ENCODE assay signal across 19 cellular contexts in the genomic region with DNA sequence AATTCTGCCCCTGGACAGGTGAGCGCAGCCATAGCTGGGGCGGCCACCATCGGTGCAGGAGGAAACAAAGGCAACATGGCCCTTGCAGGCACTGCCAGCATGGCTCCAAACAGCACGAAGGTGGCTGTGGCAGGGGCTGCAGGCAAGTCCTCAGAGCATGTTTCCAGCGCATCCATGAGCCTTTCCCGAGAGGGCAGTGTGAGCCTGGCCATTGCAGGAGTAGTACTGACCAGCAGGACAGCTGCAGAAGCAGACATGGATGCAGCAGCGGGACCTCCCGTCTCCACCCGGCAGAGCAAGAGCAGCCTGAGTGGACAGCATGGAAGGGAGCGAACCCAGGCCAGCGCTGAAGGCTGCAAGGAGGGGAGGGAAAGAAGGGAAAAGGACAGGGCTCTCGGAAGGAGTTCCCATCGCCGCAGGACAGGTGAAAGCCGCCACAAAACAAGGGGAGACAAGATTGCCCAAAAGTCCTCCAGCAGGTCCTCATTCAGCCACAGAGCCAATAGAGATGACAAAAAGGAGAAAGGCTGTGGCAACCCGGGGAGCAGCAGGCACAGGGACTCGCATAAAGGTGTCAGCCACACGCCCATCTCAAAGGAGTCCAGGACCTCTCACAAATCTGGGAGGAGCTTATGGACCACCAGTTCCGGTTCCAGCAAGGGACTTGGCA. TPM values are rescaled to one million over a fixed set of nuclear protein-coding genes. Genes with fewer than 3 reads are reported as not detected.
A peak's percentile ranks its signal among the peaks of the same experiment; 100 is the strongest.
DNase-seq lines count a peak whose midpoint lies in the region; ATAC-seq, FAIRE-seq and TF ChIP-seq lines count a peak whose summit lies in the region.
"Had no signal": no experiment of that assay in that cellular context is flagged by ENCODE, and none has a peak within 500 bp of the region (broad histone marks: within the 10 kb centered on the region; RNA-seq: fewer than 3 reads in every experiment).

No MANE protein-coding gene starts in this region.

- no peak for TF ChIP-seq CTCF in K562 (IDR thresholded peaks at IDR 0.05 in 2 of 3, conservative IDR thresholded peaks at IDR 0.05 in 1 of 3; ENCODE audit: insufficient read depth in 2 of 3, low read depth in 1 of 3, low read length in 3 of 3)

- no peak overlapping the region for H4K8ac ChIP-seq in mesenchymal stem cell (ENCODE audit: low read length)

- POLR2A ChIA-PET in K562 (lab: Yijun Ruan, JAX): interaction anchor here (0.7 to 3.7 kb wide), 5 partner anchors 9 to 170 kb away, joined by 3 to 22 read pairs (median 4); partner anchors contain the start of gene ATF3
- POLR2A ChIA-PET in CD4-positive, alpha-beta memory T cell (lab: Charles Lee; ENCODE audit: partially characterized antibody): no interaction called here

- no peaks in the 10 kb centered on the region for H3K9me3 Mint-ChIP-seq in activated CD8-positive, alpha-beta memory T cell treated with anti-CD3 and anti-CD28 coated beads, Interleukin-2, amount 10 ng/mL, durations not matched to agents 7 days and 5 days (ENCODE audit: low read depth)
- H3K9me3 Mint-ChIP-seq in CD4-positive, alpha-beta memory T cell: no peaks in the 10 kb centered on the region
- H3K9me3 Mint-ChIP-seq: CD14-positive monocyte; CD8-positive, alpha-beta T cell; GM23338 had no signal

- H3K4me1 ChIP-seq in K562 (replicated peaks in 1 of 2; ENCODE audit: control insufficient read depth in 2 of 2, insufficient read depth in 2 of 2, low read length in 2 of 2) (peaks cover 0 to 4% of the 10 kb centered on the region in 2 experiments; a peak in 1 of 5 replicates), mesenchymal stem cell (ENCODE audit: control insufficient read depth, insufficient read depth, low read depth, low read length) (peaks cover 14% of the 10 kb centered on the region)
- peaks cover 7% of the 10 kb centered on the region for H3K4me1 ChIP-seq in CD4-positive, alpha-beta memory T cell (ENCODE audit: insufficient read depth, low read length)

- H3K79me1 ChIP-seq in mesenchymal stem cell (replicated peaks; ENCODE audit: low read length, poor library complexity, severe bottlenecking): no peaks in the 10 kb centered on the region

- H3K4me2 ChIP-seq in K562 (ENCODE audit: insufficient read depth, low read length) (peak overlapping the region; percentile 13; the same call in 1 of the 2 replicates), mesenchymal stem cell (ENCODE audit: low read length, poor library complexity, severe bottlenecking) (no peak overlapping the region)
- H3K4me2 ChIP-seq: BLaER1, GM23338 had no signal

- no peak overlapping the region for H2BK120ac ChIP-seq in mesenchymal stem cell (ENCODE audit: low read depth, low read length)

- H3K9ac ChIP-seq in K562 (ENCODE audit: insufficient read depth in 1 of 2, low read depth in 2 of 2, low read length in 2 of 2) (peak overlapping the region in 1 of 2 experiments; percentile 1; a peak in 1 of 4 replicates), mesenchymal stem cell (ENCODE audit: low read length) (no peak overlapping the region)
- H3K9ac ChIP-seq: BLaER1 had no signal

- H3K9me1 ChIP-seq in K562 (ENCODE audit: control insufficient read depth, insufficient read depth, low read length): no peaks in the 10 kb centered on the region

- H3K14ac ChIP-seq in mesenchymal stem cell (ENCODE audit: low read length in 2 of 2): peak overlapping the region in 1 of 2 experiments; percentile 31

- no peak for ATAC-seq in activated CD8-positive, alpha-beta memory T cell treated with anti-CD3 and anti-CD28 coated beads, Interleukin-2, amount 10 ng/mL, durations not matched to agents 7 days and 5 days
- ATAC-seq in K562: no peak
- ATAC-seq in GM21717 (IDR thresholded peaks at IDR 0.05; ENCODE audit: unreplicated experiment): no peak
- ATAC-seq: CD8-positive, alpha-beta T cell; GM23338 had no signal

- no peak overlapping the region for H3K4me3 ChIP-seq in K562
- peak overlapping the region in 1 of 2 experiments; percentile 12 for H3K4me3 ChIP-seq in mesenchymal stem cell (ENCODE audit: insufficient read depth in 1 of 2, low read depth in 1 of 2, low read length in 2 of 2)
- H3K4me3 ChIP-seq in CD4-positive, alpha-beta memory T cell (ENCODE audit: low read length in 2 of 2): no peak overlapping the region
- H3K4me3 ChIP-seq: BLaER1, GM23338 had no signal

- CTCF ChIA-PET in activated CD8-positive, alpha-beta memory T cell treated with anti-CD3 and anti-CD28 coated beads, Interleukin-2, amount 10 ng/mL, durations not matched to agents 7 days and 5 days (lab: Charles Lee): interaction anchor here (1.2 kb wide), 1 partner anchor 149 kb away, joined by 4 read pairs; no protein-coding TSS in a partner anchor
- CTCF ChIA-PET in K562 (lab: Yijun Ruan, JAX; ENCODE audit: low intra/inter-chr PET ratio): no interaction called here
- CTCF ChIA-PET in CD4-positive, alpha-beta memory T cell (lab: Charles Lee; ENCODE audit: partially characterized antibody): interaction anchor here (7.3 kb wide), 1 partner anchor 148 kb away, joined by 39 read pairs; no protein-coding TSS in a partner anchor

- intact Hi-C loops in K562 (cut with micrococcal nuclease): no loop called here
- intact Hi-C loops in CD4-positive, alpha-beta memory T cell (cut with micrococcal nuclease): no loop called here

- no peak for TF ChIP-seq RAD21 in K562 (CRISPR knock-in tag; conservative IDR thresholded peaks at IDR 0.05 in 1 of 2, IDR thresholded peaks at IDR 0.05 in 1 of 2)

- no peak overlapping the region for H3K27ac ChIP-seq in K562 (ENCODE audit: extremely low read depth, low read depth, low read length)
- no peak overlapping the region for H3K27ac ChIP-seq in mesenchymal stem cell (ENCODE audit: low read length, poor library complexity, severe bottlenecking)
- H3K27ac ChIP-seq in CD4-positive, alpha-beta memory T cell (ENCODE audit: low read depth, low read length): no peak overlapping the region
- H3K27ac ChIP-seq: 22Rv1, BLaER1 had no signal

- DNase-seq in activated CD8-positive, alpha-beta memory T cell treated with anti-CD3 and anti-CD28 coated beads, Interleukin-2, amount 50 U/mL, for 48 hours: peak; percentile 47
- DNase-seq in activated CD8-positive, alpha-beta memory T cell treated with anti-CD3 and anti-CD28 coated beads, Interleukin-2, amount 10 ng/mL, durations not matched to agents 7 days and 5 days: no peak
- DNase-seq in K562 (ENCODE audit: extremely low read depth in 1 of 4, low spot score in 3 of 4): no peak
- DNase-seq in mesenchymal stem cell: no peak
- no peak for DNase-seq in CD4-positive, alpha-beta memory T cell
- no peak for DNase-seq in NCI-H1436 (lab: John Stamatoyannopoulos, UW)
- DNase-seq: CD8-positive, alpha-beta T cell; COR-L47; HCEC 1CT had no signal

- under 1% methylated on average over 19 of the region's 19 CpGs for WGBS in K562 (ENCODE audit: insufficient coverage, low coverage, missing lambda C conversion rate)
- WGBS in mesenchymal stem cell: 91% methylated on average over 19 of the region's 19 CpGs

- H2AFZ ChIP-seq in K562 (ENCODE audit: low read depth, low read length) (no peak overlapping the region), mesenchymal stem cell (ENCODE audit: low read depth, low read length) (no peak overlapping the region)
- H2AFZ ChIP-seq: GM23338 had no signal

- H3K4me3 Mint-ChIP-seq in activated CD8-positive, alpha-beta memory T cell treated with anti-CD3 and anti-CD28 coated beads, Interleukin-2, amount 10 ng/mL, durations not matched to agents 7 days and 5 days: no peak overlapping the region
- no peak overlapping the region for H3K4me3 Mint-ChIP-seq in CD4-positive, alpha-beta memory T cell
- H3K4me3 Mint-ChIP-seq: CD14-positive monocyte; CD8-positive, alpha-beta T cell; GM23338 had no signal

- H3K23ac ChIP-seq in mesenchymal stem cell (ENCODE audit: low read length in 2 of 2): no peak overlapping the region

- H3K27me3 ChIP-seq in K562 (ENCODE audit: control insufficient read depth in 2 of 2, insufficient read depth in 2 of 2, low read length in 2 of 2) (peaks cover 55 to 61% of the 10 kb centered on the region in 2 experiments), mesenchymal stem cell (ENCODE audit: control insufficient read depth in 1 of 2, insufficient read depth in 1 of 2, low read length in 2 of 2) (peaks cover 19 to 35% of the 10 kb centered on the region in 2 experiments)
- no peaks in the 10 kb centered on the region for H3K27me3 ChIP-seq in CD4-positive, alpha-beta memory T cell (ENCODE audit: insufficient read depth, low read length)
- H3K27me3 ChIP-seq: BLaER1 had no signal

- H2BK15ac ChIP-seq in mesenchymal stem cell (ENCODE audit: low read depth, poor library complexity, severe bottlenecking): no peak overlapping the region

- H3K79me2 ChIP-seq in K562 (ENCODE audit: control insufficient read depth, insufficient read depth, low read length): no peaks in the 10 kb centered on the region

- in situ Hi-C loops in K562 (cut with MboI): no loop called here

- H3K27me3 Mint-ChIP-seq in activated CD8-positive, alpha-beta memory T cell treated with anti-CD3 and anti-CD28 coated beads, Interleukin-2, amount 10 ng/mL, durations not matched to agents 7 days and 5 days: peaks cover 6% of the 10 kb centered on the region
- peaks cover 2 to 10% of the 10 kb centered on the region in 2 donors for H3K27me3 Mint-ChIP-seq in CD4-positive, alpha-beta memory T cell

- peak overlapping the region; percentile 31 for H4K91ac ChIP-seq in mesenchymal stem cell (ENCODE audit: low read length)

- no peaks in the 10 kb centered on the region for H3K36me3 ChIP-seq in K562 (ENCODE audit: control insufficient read depth, insufficient read depth, low read length)
- peaks cover 0 to 6% of the 10 kb centered on the region in 2 experiments for H3K36me3 ChIP-seq in mesenchymal stem cell (ENCODE audit: control insufficient read depth in 1 of 2, insufficient read depth in 2 of 2, low read depth in 1 of 2, low read length in 2 of 2)
- H3K36me3 ChIP-seq in CD4-positive, alpha-beta memory T cell (ENCODE audit: insufficient read depth, low read length): no peaks in the 10 kb centered on the region

- no peak overlapping the region for H2BK12ac ChIP-seq in mesenchymal stem cell (ENCODE audit: low read length in 2 of 2)

- no peak for FAIRE-seq in K562 (lab: Jason Lieb, UNC)
- FAIRE-seq: D721Med, G401.6, GM12891, GM19239, H54 had no signal

- peaks cover 7% of the 10 kb centered on the region for H3K36me3 Mint-ChIP-seq in activated CD8-positive, alpha-beta memory T cell treated with anti-CD3 and anti-CD28 coated beads, Interleukin-2, amount 10 ng/mL, durations not matched to agents 7 days and 5 days
- no peaks in the 10 kb centered on the region for H3K36me3 Mint-ChIP-seq in CD4-positive, alpha-beta memory T cell
- H3K36me3 Mint-ChIP-seq: CD8-positive, alpha-beta T cell had no signal

- H3K27ac Mint-ChIP-seq in activated CD8-positive, alpha-beta memory T cell treated with anti-CD3 and anti-CD28 coated beads, Interleukin-2, amount 10 ng/mL, durations not matched to agents 7 days and 5 days: no peak overlapping the region
- H3K27ac Mint-ChIP-seq in CD4-positive, alpha-beta memory T cell: no peak overlapping the region
- H3K27ac Mint-ChIP-seq: CD8-positive, alpha-beta T cell; GM23338 had no signal

- H3K9me3 ChIP-seq in K562 (replicated peaks; ENCODE audit: control insufficient read depth, insufficient read depth, low read depth, low read length): no peaks in the 10 kb centered on the region
- no peaks in the 10 kb centered on the region for H3K9me3 ChIP-seq in mesenchymal stem cell (ENCODE audit: control insufficient read depth, low read length)
- H3K9me3 ChIP-seq in CD4-positive, alpha-beta memory T cell (ENCODE audit: control insufficient read depth in 1 of 2, low read length in 2 of 2): no peaks in the 10 kb centered on the region
- H3K9me3 ChIP-seq: BLaER1 had no signal

- no peak overlapping the region for H2AK5ac ChIP-seq in mesenchymal stem cell (ENCODE audit: low read length, severe bottlenecking)

- no TSS peak for BruUV-seq in K562 (replicated peaks; lab: Mats Ljungman, UMichigan)

- H2BK5ac ChIP-seq in mesenchymal stem cell (ENCODE audit: low read depth, low read length, poor library complexity, severe bottlenecking): no peak overlapping the region

- H3K4me1 Mint-ChIP-seq in activated CD8-positive, alpha-beta memory T cell treated with anti-CD3 and anti-CD28 coated beads, Interleukin-2, amount 10 ng/mL, durations not matched to agents 7 days and 5 days: peaks cover 9% of the 10 kb centered on the region
- peaks cover 3 to 13% (median 8%) of the 10 kb centered on the region in 4 donors for H3K4me1 Mint-ChIP-seq in CD4-positive, alpha-beta memory T cell

- no peak for TF ChIP-seq EP300 in K562 (IDR thresholded peaks at IDR 0.05; ENCODE audit: low read length)

- H3K18ac ChIP-seq in mesenchymal stem cell (ENCODE audit: low read depth in 1 of 2, low read length in 2 of 2): no peak overlapping the region

- TF ChIP-seq POLR2A in K562 (conservative IDR thresholded peaks at IDR 0.05): no peak

- peaks cover under 1% of the 10 kb centered on the region; the same call in 1 of the 2 replicates for H4K20me1 ChIP-seq in K562 (replicated peaks; ENCODE audit: control insufficient read depth, insufficient read depth, low read length)
- H4K20me1 ChIP-seq: BLaER1 had no signal

- H3K4ac ChIP-seq in mesenchymal stem cell (ENCODE audit: low read depth in 1 of 2, low read length in 2 of 2): no peak overlapping the region

RNA-seq across cellular contexts. Expression of gene ATF3, which starts 17.4 kb away (rescaled TPM):
- total RNA-seq in activated CD8-positive, alpha-beta memory T cell treated with anti-CD3 and anti-CD28 coated beads, Interleukin-2, amount 10 ng/mL, durations not matched to agents 7 days and 5 days: 10 to 100 TPM; 21.3 to 36.5 TPM
- total RNA-seq in K562 (2011; cell fraction: chromatin; rRNA removed; ENCODE audit: low replicate concordance): 31.4 and 31.5 TPM in 2 replicates
- 21.5 and 24.3 TPM in 2 replicates for total RNA-seq in K562 (2011; cell fraction: nucleolus; rRNA removed)
- total RNA-seq in K562 (2011; cell fraction: nucleoplasm; rRNA removed): 32.1 and 39.3 TPM in 2 replicates
- total RNA-seq in K562 (2014; rRNA removed) (17.2 and 19.8 TPM in 2 replicates), K562 (2014; rRNA removed; fragmentation: Illumina TruSeq; extraction: Trizol) (25.9 and 32.7 TPM in 2 replicates), K562 (2015; rRNA removed; fragmentation: Illumina TruSeq; extraction: Trizol) (2.9 and 3.5 TPM in 2 replicates), K562 (2021) (21.8 and 27.6 TPM in 2 replicates)
- polyA plus RNA-seq in K562 (2011; rRNA removed) (12.0 and 13.2 TPM in 2 replicates), K562 (2014; fragmentation: Illumina TruSeq; extraction: Trizol) (27.6 and 32.0 TPM in 2 replicates), K562 (2014; fragmentation: Nextera tagmentation; extraction: Ambion mirVana) (1 to 10 TPM; 6.1 to 6.8 TPM), K562 (2014; rRNA removed) (26.2 and 28.2 TPM in 2 replicates)
- polyA plus RNA-seq in K562 (2011; cell fraction: cytosol; rRNA removed): 5.6 and 9.8 TPM in 2 replicates
- polyA plus RNA-seq in K562 (2011; cell fraction: nucleus; rRNA removed): 15.2 and 16.0 TPM in 2 replicates
- polyA plus RNA-seq in K562 (2012): 10.8 and 39.2 TPM in 2 replicates
- polyA minus RNA-seq in K562 (2011; rRNA and poly(A)+ RNA removed): 12.2 and 14.3 TPM in 2 replicates
- polyA minus RNA-seq in K562 (2011; cell fraction: cytosol; rRNA and poly(A)+ RNA removed): 4.9 and 7.1 TPM in 2 replicates
- polyA minus RNA-seq in K562 (2011; cell fraction: nucleus; rRNA and poly(A)+ RNA removed): 14.4 and 22.3 TPM in 2 replicates
- 11.5 TPM for polyA plus RNA-seq in mesenchymal stem cell (2013, experiment 1 of 2)
- polyA plus RNA-seq in mesenchymal stem cell (2013, experiment 2 of 2): 9.7 TPM
- 1 to 10 TPM; 2.7 to 3.1 TPM for total RNA-seq in CD4-positive, alpha-beta memory T cell
- polyA plus RNA-seq in CD4-positive, alpha-beta memory T cell: under 1 TPM in 1 of 2 donors, not detected in 1; 0.09 TPM
